In genomic region chr1:154937988-154938386, GRCh38 we compare ENCODE assay signal across 8 cellular contexts. TPM values are rescaled to one million over a fixed set of nuclear protein-coding genes. Genes with fewer than 3 reads are reported as not detected.
DNase-seq lines count a peak whose midpoint lies in the region; ATAC-seq, FAIRE-seq and TF ChIP-seq lines count a peak whose summit lies in the region.

No MANE protein-coding gene starts in this region.

- no peak for TF ChIP-seq POLR2A in tibial nerve (IDR thresholded peaks at IDR 0.05)
- no peak for TF ChIP-seq POLR2A in H54 (IDR thresholded peaks at IDR 0.05; ENCODE audit: low read depth, low read length)

- ATAC-seq in lower lobe of right lung (no peak), HG03439 (IDR thresholded peaks at IDR 0.05; ENCODE audit: unreplicated experiment) (no peak)

- TF ChIP-seq CTCF in ascending aorta (IDR thresholded peaks at IDR 0.05) (no peak), lower lobe of right lung (IDR thresholded peaks at IDR 0.05) (no peak), tibial nerve (IDR thresholded peaks at IDR 0.05) (no peak)

- no peak for FAIRE-seq in H54 (lab: Jason Lieb, UNC)

- no peaks in the 10 kb centered on the region for H3K36me3 ChIP-seq in ascending aorta
- H3K36me3 ChIP-seq in lower lobe of right lung, result no peaks in the 10 kb centered on the region
- no peaks in the 10 kb centered on the region for H3K36me3 ChIP-seq in tibial nerve

- H3K9me3 ChIP-seq in ascending aorta (no peaks in the 10 kb centered on the region), lower lobe of right lung (no peaks in the 10 kb centered on the region), tibial nerve (no peaks in the 10 kb centered on the region)

- H3K4me1 ChIP-seq in ascending aorta (peaks cover 0 to 17% of the 10 kb centered on the region in 2 donors), lower lobe of right lung (peaks cover 34% of the 10 kb centered on the region), tibial nerve (peaks cover 0 to 52% (median 18%) of the 10 kb centered on the region in 4 donors)

- H3K27me3 ChIP-seq in ascending aorta (no peaks in the 10 kb centered on the region), lower lobe of right lung (ENCODE audit: low read depth) (no peaks in the 10 kb centered on the region), tibial nerve (no peaks in the 10 kb centered on the region)

- 85 to 86% methylated on average over 8 of the region's 8 CpGs for WGBS in tibial nerve, 2 donors

- H3K4me3 ChIP-seq in ascending aorta (peak overlapping the region; percentile 73 to 75), lower lobe of right lung (peak overlapping the region; percentile 73), tibial nerve (peak overlapping the region; percentile 65 to 72 (median 69))

- DNase-seq in activated effector memory CD4-positive, alpha-beta T cell treated with anti-CD3 and anti-CD28 coated beads, Interleukin-2, amount 50 U/mL, for 16 hours, result peak; percentile 60
- no peak for DNase-seq in activated effector memory CD4-positive, alpha-beta T cell treated with Interleukin-2 at 50 U/mL for 16 hours
- DNase-seq in ascending aorta (ENCODE audit: low spot score in 2 of 2), result no peak
- no peak for DNase-seq in lower lobe of right lung
- DNase-seq in tibial nerve (ENCODE audit: low spot score in 2 of 2), result no peak
- no peak for DNase-seq in NCI-H1092 (lab: John Stamatoyannopoulos, UW)
- DNase-seq in H54 (ENCODE audit: insufficient read length, low spot score), result no peak

- H3K27ac ChIP-seq in ascending aorta, result peak overlapping the region; percentile 97 to 98
- peak overlapping the region; percentile 99 for H3K27ac ChIP-seq in lower lobe of right lung
- H3K27ac ChIP-seq in tibial nerve, result peak overlapping the region; percentile 88 to 100 (median 95)

- intact Hi-C loops in ascending aorta (cut with DNase I), result loop anchor here (1.0 to 5.0 kb wide), 7 partner anchors 18 to 311 kb away; partner anchors contain the start of genes KCNN3, PBXIP1, SLC50A1 and ZBTB7B
- intact Hi-C loops in lower lobe of right lung (cut with DNase I), result no loop called here

- TF ChIP-seq EP300 in tibial nerve (IDR thresholded peaks at IDR 0.05), result no peak

RNA-seq across cellular contexts. Expression of gene PMVK, which starts 1.5 kb away (rescaled TPM):
- total RNA-seq in ascending aorta (9.6 TPM), lower lobe of right lung (34.1 TPM), tibial nerve (10 to 100 TPM in 3 of 4 donors, 1 to 10 TPM in 1; 9.0 to 19.8 (median 15.6) TPM)

RNA-seq across cellular contexts. Expression of gene PBXIP1, which starts 17.9 kb away (rescaled TPM):
- 70.0 TPM for total RNA-seq in ascending aorta
- 68.1 TPM for total RNA-seq in lower lobe of right lung
- total RNA-seq in tibial nerve, result 100 to 1,000 TPM in 2 of 4 donors, 10 to 100 TPM in 2; 52.5 to 120 (median 97.9) TPM

RNA-seq across cellular contexts. Expression of gene PYGO2, which starts 23.6 kb away (rescaled TPM):
- 48.7 TPM for total RNA-seq in ascending aorta
- total RNA-seq in lower lobe of right lung, result 27.4 TPM
- 10 to 100 TPM; 18.6 to 24.3 (median 23.5) TPM for total RNA-seq in tibial nerve

RNA-seq across cellular contexts. Expression of gene SHC1, which starts 32.6 kb away (rescaled TPM):
- 211 TPM for total RNA-seq in ascending aorta
- total RNA-seq in lower lobe of right lung, result 94.8 TPM
- 100 to 1,000 TPM in 2 of 4 donors, 10 to 100 TPM in 2; 82.9 to 168 (median 101) TPM for total RNA-seq in tibial nerve

RNA-seq across cellular contexts. Expression of gene CKS1B, which starts 36.5 kb away (rescaled TPM):
- 40.4 TPM for total RNA-seq in ascending aorta
- total RNA-seq in lower lobe of right lung, result 28.5 TPM
- 10 to 100 TPM; 35.2 to 40.5 (median 37.3) TPM for total RNA-seq in tibial nerve
